ENCODE assay signal across 22 cellular contexts in genomic region chr14:102454711-102455110, GRCh38. TPM values are rescaled to one million over a fixed set of nuclear protein-coding genes. Genes with fewer than 3 reads are reported as not detected.
DNase-seq lines count a peak whose midpoint lies in the region; ATAC-seq, FAIRE-seq and TF ChIP-seq lines count a peak whose summit lies in the region.
"Had no signal": no experiment of that assay in that cellular context is flagged by ENCODE, and none has a peak within 500 bp of the region (broad histone marks: within the 10 kb centered on the region; RNA-seq: fewer than 3 reads in every experiment).

No MANE protein-coding gene starts in this region.

- H2BK120ac ChIP-seq in H9 (ENCODE audit: low read depth, low read length, poor library complexity, severe bottlenecking) (no peak overlapping the region), H1 (replicated peaks; ENCODE audit: low read depth, low read length) (no peak overlapping the region)

- H3K14ac ChIP-seq in H9 (ENCODE audit: insufficient read depth, low read length) (no peak overlapping the region), H1 (ENCODE audit: insufficient read length) (no peak overlapping the region)

- CTCF ChIA-PET in H1 (lab: Charles Lee; ENCODE audit: partially characterized antibody) = interaction anchor here (1.0 to 1.1 kb wide), 3 partner anchors 17 to 45 kb away, joined by 3 to 4 read pairs (median 3); no protein-coding TSS in a partner anchor

- WGBS in H9 (ENCODE audit: extremely low coverage, insufficient read length, low lambda C conversion rate) = no CpG with 5 or more reads among the region's 5 CpGs
- 84% methylated on average over 5 of the region's 5 CpGs; no CpG with 5 or more reads in 1 of the 2 experiments for WGBS in H1 (ENCODE audit: extremely low coverage in 1 of 2, insufficient coverage in 1 of 2, insufficient read length in 1 of 2, insufficient replicate concordance in 2 of 2, low coverage in 1 of 2, low lambda C conversion rate in 2 of 2, missing lambda C conversion rate in 1 of 2), 2 experiments
- WGBS in aorta, 2 donors = 41 to 47% methylated on average over 5 of the region's 5 CpGs
- WGBS in tibial nerve, 2 donors = 64 to 65% methylated on average over 5 of the region's 5 CpGs

- TF ChIP-seq EP300 in H1 (IDR thresholded peaks at IDR 0.05; ENCODE audit: borderline replicate concordance in 1 of 2, low read depth in 2 of 2, low read length in 2 of 2) = no peak
- no peak for TF ChIP-seq EP300 in tibial nerve (IDR thresholded peaks at IDR 0.05)

- peaks cover 2 to 12% (median 7%) of the 10 kb centered on the region in 4 experiments; a peak in 6 of 8 replicates for H3K36me3 ChIP-seq in H1 (ENCODE audit: control insufficient read depth in 2 of 4, insufficient read depth in 4 of 4, low read length in 3 of 4)
- H3K36me3 ChIP-seq in aorta (ENCODE audit: control insufficient read depth in 1 of 2, insufficient read depth in 2 of 2, low read length in 1 of 2) = peaks cover 0 to 18% of the 10 kb centered on the region in 2 donors
- peaks cover 3 to 96% (median 9%) of the 10 kb centered on the region in 3 donors for H3K36me3 ChIP-seq in tibial nerve

- H3K4me3 ChIP-seq in H1 (ENCODE audit: extremely low read depth in 1 of 4, insufficient read depth in 2 of 4, low read depth in 3 of 4, low read length in 4 of 4) = no peak overlapping the region
- no peak overlapping the region for H3K4me3 ChIP-seq in aorta (ENCODE audit: low read length in 2 of 2)
- H3K4me3 ChIP-seq in tibial nerve = no peak overlapping the region
- H3K4me3 ChIP-seq: GM12878, K562 had no signal

- no peaks in the 10 kb centered on the region for H3K4me1 ChIP-seq in H9 (ENCODE audit: insufficient read depth, low read length)
- no peaks in the 10 kb centered on the region for H3K4me1 ChIP-seq in H1 (replicated peaks in 1 of 4; ENCODE audit: control insufficient read depth in 3 of 4, insufficient read depth in 4 of 4, low read length in 3 of 4)
- no peaks in the 10 kb centered on the region for H3K4me1 ChIP-seq in aorta (ENCODE audit: control insufficient read depth in 1 of 2, insufficient read depth in 2 of 2, low read length in 2 of 2)
- H3K4me1 ChIP-seq in tibial nerve = no peaks in the 10 kb centered on the region

- H4K91ac ChIP-seq in H9 (ENCODE audit: insufficient read length, low read depth, low read length) (no peak overlapping the region), H1 (replicated peaks; ENCODE audit: insufficient read length, low read length) (no peak overlapping the region)

- POLR2A ChIA-PET in H1 (lab: Charles Lee; ENCODE audit: partially characterized antibody) = no interaction called here

- no peak for FAIRE-seq in H1 (lab: Jason Lieb, UNC)
- FAIRE-seq: GM12878, GM19239, H54, K562 had no signal

- no peak overlapping the region for H2BK5ac ChIP-seq in H9 (ENCODE audit: insufficient read length, low read length)
- no peak overlapping the region for H2BK5ac ChIP-seq in H1 (ENCODE audit: low read depth, low read length)

- H2BK15ac ChIP-seq in H9 (ENCODE audit: low read depth, low read length) (no peak overlapping the region), H1 (ENCODE audit: low read length) (no peak overlapping the region)

- no peak for TF ChIP-seq RAD21 in H1 (IDR thresholded peaks at IDR 0.05 in 1 of 2, conservative IDR thresholded peaks at IDR 0.05 in 1 of 2; ENCODE audit: low read depth in 2 of 2, low read length in 2 of 2)

- DNase-seq in H9 (no peak), H1 (ENCODE audit: low read depth in 1 of 2, low spot score in 2 of 2) (no peak), aorta (peak in 1 of 2 donors; percentile 59), ecto neural progenitor cell (ENCODE audit: low spot score) (no peak), tibial nerve (ENCODE audit: low spot score in 2 of 2) (no peak)
- DNase-seq: CD4-positive, CD25-positive, alpha-beta regulatory T cell; CD8-positive, alpha-beta memory T cell; COR-L47; DMS 273 treated with DMSO at 0.1 percent for 48 hours; DMS53; DND-41; EL; IMR-90 had no signal

- no peak overlapping the region for H3K4me3 Mint-ChIP-seq in H9
- H3K4me3 Mint-ChIP-seq: B cell; CD4-positive, CD25-positive, alpha-beta regulatory T cell; CD8-positive, alpha-beta memory T cell had no signal

- H3K27me3 ChIP-seq in H9 (ENCODE audit: insufficient read depth, low read length) (no peaks in the 10 kb centered on the region), H1 (replicated peaks in 1 of 4; ENCODE audit: control insufficient read depth in 3 of 4, extremely low read depth in 1 of 4, insufficient read depth in 3 of 4, low read length in 3 of 4) (no peaks in the 10 kb centered on the region), aorta (ENCODE audit: control insufficient read depth in 1 of 2, insufficient read depth in 2 of 2, low read length in 1 of 2) (no peaks in the 10 kb centered on the region), tibial nerve (no peaks in the 10 kb centered on the region)

- no peak overlapping the region for H2AFZ ChIP-seq in H9 (ENCODE audit: low read length)
- H2AFZ ChIP-seq in H1 (ENCODE audit: low read length) = no peak overlapping the region

- H3K56ac ChIP-seq in H9 (ENCODE audit: insufficient read length, low read depth, low read length) (no peak overlapping the region), H1 (replicated peaks; ENCODE audit: insufficient read length, low read depth, low read length) (no peak overlapping the region)

- peak; percentile 20 for ATAC-seq in aorta (ENCODE audit: low FRiP score)
- no peak for ATAC-seq in HG03039 (IDR thresholded peaks at IDR 0.05; ENCODE audit: unreplicated experiment)
- ATAC-seq: GM12878, HCT116 had no signal

- no peaks in the 10 kb centered on the region for H3K27me3 Mint-ChIP-seq in H9 (ENCODE audit: low read depth)
- H3K27me3 Mint-ChIP-seq: B cell; CD4-positive, CD25-positive, alpha-beta regulatory T cell; CD8-positive, alpha-beta memory T cell had no signal

- no peak overlapping the region for H3K4me2 ChIP-seq in H9 (ENCODE audit: insufficient read depth, insufficient read length, low read length)
- H3K4me2 ChIP-seq in H1 (ENCODE audit: insufficient read depth in 1 of 2, low read depth in 2 of 2, low read length in 2 of 2) = no peak overlapping the region

- H4K5ac ChIP-seq in H9 (ENCODE audit: insufficient read length, low read depth, low read length) (no peak overlapping the region), H1 (ENCODE audit: insufficient read length, low read depth, low read length) (no peak overlapping the region)

- H3K79me1 ChIP-seq in H9 (ENCODE audit: insufficient read depth, low read depth, low read length, poor library complexity, severe bottlenecking) = no peaks in the 10 kb centered on the region
- H3K79me1 ChIP-seq in H1 (ENCODE audit: low read depth, low read length) = no peaks in the 10 kb centered on the region

- no peaks in the 10 kb centered on the region for H3K23me2 ChIP-seq in H9 (ENCODE audit: insufficient read length, low read depth, low read length, poor library complexity, severe bottlenecking)
- no peaks in the 10 kb centered on the region for H3K23me2 ChIP-seq in H1 (ENCODE audit: low read depth, low read length)

- H2BK12ac ChIP-seq in H9 (ENCODE audit: insufficient read length, low read depth, low read length) (no peak overlapping the region), H1 (ENCODE audit: low read depth, low read length) (no peak overlapping the region)

- peak overlapping the region in 2 of 3 experiments; percentile 76 to 85; a peak in 3 of 7 replicates for H3K27ac Mint-ChIP-seq in H9
- H3K27ac Mint-ChIP-seq: B cell; CD4-positive, CD25-positive, alpha-beta regulatory T cell had no signal

- no peak overlapping the region for H2BK20ac ChIP-seq in H9 (ENCODE audit: low read depth, low read length, poor library complexity, severe bottlenecking)
- H2BK20ac ChIP-seq in H1 (ENCODE audit: low read length) = no peak overlapping the region

- H3K23ac ChIP-seq in H9 (ENCODE audit: insufficient read length, low read depth, low read length) = no peak overlapping the region
- H3K23ac ChIP-seq in H1 (ENCODE audit: insufficient read length) = no peak overlapping the region

- TF ChIP-seq CTCF in H9 (conservative IDR thresholded peaks at IDR 0.05) (no peak), VCaP (conservative IDR thresholded peaks at IDR 0.05) (no peak), H1 (IDR thresholded peaks at IDR 0.05; ENCODE audit: control extremely low read depth in 1 of 3, insufficient read depth in 1 of 3, low read depth in 1 of 3, low read length in 3 of 3) (no peak), tibial nerve (IDR thresholded peaks at IDR 0.05) (no peak)

- no peaks in the 10 kb centered on the region for H4K20me1 ChIP-seq in H9 (ENCODE audit: control insufficient read depth, insufficient read depth, insufficient read length)
- peaks cover 0 to 4% of the 10 kb centered on the region in 2 experiments for H4K20me1 ChIP-seq in H1 (replicated peaks in 1 of 2; ENCODE audit: control insufficient read depth in 1 of 2, insufficient read depth in 2 of 2, low read length in 2 of 2)

- H3K27ac ChIP-seq in H9 (ENCODE audit: insufficient read length, low read depth, low read length) (no peak overlapping the region), VCaP (peak overlapping the region; percentile 60; the same call in 1 of the 2 replicates), H1 (ENCODE audit: low read depth, low read length) (no peak overlapping the region), aorta (ENCODE audit: low read depth in 1 of 2, low read length in 2 of 2) (no peak overlapping the region), tibial nerve (no peak overlapping the region)
- H3K27ac ChIP-seq: HL-60 had no signal

- no peaks in the 10 kb centered on the region for H3K79me2 ChIP-seq in H9 (ENCODE audit: insufficient read depth, low read length)
- H3K79me2 ChIP-seq in H1 (ENCODE audit: control insufficient read depth in 1 of 2, insufficient read depth in 2 of 2, low read length in 2 of 2) = no peaks in the 10 kb centered on the region

- no peak overlapping the region for H2AK5ac ChIP-seq in H9 (ENCODE audit: insufficient read length, low read length)
- H2AK5ac ChIP-seq in H1 (ENCODE audit: low read depth, low read length) = no peak overlapping the region

- no peaks in the 10 kb centered on the region for H3K4me1 Mint-ChIP-seq in H9
- H3K4me1 Mint-ChIP-seq: B cell; CD8-positive, alpha-beta memory T cell had no signal

- H3K9me3 Mint-ChIP-seq in H9 = no peaks in the 10 kb centered on the region
- H3K9me3 Mint-ChIP-seq: CD4-positive, CD25-positive, alpha-beta regulatory T cell; CD8-positive, alpha-beta memory T cell had no signal

- H4K8ac ChIP-seq in H9 (replicated peaks; ENCODE audit: insufficient read length, low read depth, low read length) = no peak overlapping the region
- peak overlapping the region; percentile 84 for H4K8ac ChIP-seq in H1 (ENCODE audit: extremely low read depth, insufficient read depth, low read length)

- no peak overlapping the region for H3K4ac ChIP-seq in H9 (ENCODE audit: low read depth, low read length)
- H3K4ac ChIP-seq in H1 (replicated peaks; ENCODE audit: insufficient read length, low read depth, low read length) = no peak overlapping the region

- H3K36me3 Mint-ChIP-seq in H9 (ENCODE audit: insufficient read depth in 1 of 3, low read depth in 3 of 3) = peaks cover 4 to 34% (median 18%) of the 10 kb centered on the region in 3 experiments; a peak in 6 of 7 replicates

- H3K18ac ChIP-seq in H9 (ENCODE audit: insufficient read length, low read depth, low read length) (no peak overlapping the region), H1 (ENCODE audit: extremely low read depth, low read length) (no peak overlapping the region)

- no peak overlapping the region for H3T11ph ChIP-seq in H9 (ENCODE audit: low read length)

- no peaks in the 10 kb centered on the region for H3K9me3 ChIP-seq in H9 (ENCODE audit: control insufficient read depth, low read depth, low read length)
- no peaks in the 10 kb centered on the region for H3K9me3 ChIP-seq in H1 (ENCODE audit: insufficient read depth in 2 of 2, low read depth in 1 of 2, low read length in 1 of 2)
- H3K9me3 ChIP-seq in aorta (ENCODE audit: control insufficient read depth, low read length) = no peaks in the 10 kb centered on the region
- no peaks in the 10 kb centered on the region for H3K9me3 ChIP-seq in tibial nerve

- intact Hi-C loops in aorta (cut with DNase I) = no loop called here

- no peak for TF ChIP-seq POLR2A in H1 (IDR thresholded peaks at IDR 0.05; ENCODE audit: control extremely low read depth in 1 of 2, low read depth in 2 of 2, low read length in 2 of 2)
- TF ChIP-seq POLR2A in tibial nerve (IDR thresholded peaks at IDR 0.05) = no peak

- no peak overlapping the region for H3K9ac ChIP-seq in H9 (ENCODE audit: extremely low read depth, insufficient read length, low read length)
- no peak overlapping the region for H3K9ac ChIP-seq in H1 (replicated peaks in 1 of 4; ENCODE audit: extremely low read depth in 1 of 4, low read depth in 3 of 4, low read length in 3 of 4)

RNA-seq across cellular contexts. Expression of gene ANKRD9, which starts 54.9 kb away (rescaled TPM):
- 29.0 and 29.8 TPM in 2 replicates for total RNA-seq in H9 (2021)
- total RNA-seq in H1 (2021; fragmentation: NEBNext Ultra II Directional; extraction: Animal tissue kit (Norgen Biotek cat#: 25700)) = 35.0 and 37.0 TPM in 2 replicates
- polyA plus RNA-seq in H1 (2011; rRNA removed) = 41.8 and 47.5 TPM in 2 replicates
- polyA plus RNA-seq in H1 (2011; cell fraction: cytosol; rRNA removed) = 59.7 TPM
- 105 TPM for polyA plus RNA-seq in H1 (2011; cell fraction: nucleus; rRNA removed)
- polyA plus RNA-seq in H1 (2012, experiment 1 of 2) = 16.8 to 27.7 TPM (median 25.7 TPM) in 4 replicates
- polyA plus RNA-seq in H1 (2012, experiment 2 of 2) = 11.8 TPM
- 20.3 TPM for polyA plus RNA-seq in H1 (2013, experiment 1 of 2)
- polyA plus RNA-seq in H1 (2013, experiment 2 of 2) = 18.9 TPM
- 7.0 and 8.6 TPM in 2 replicates for polyA minus RNA-seq in H1 (2011; rRNA and poly(A)+ RNA removed)
- polyA minus RNA-seq in H1 (2011; cell fraction: cytosol; rRNA and poly(A)+ RNA removed) = 22.1 TPM
- 26.5 TPM for polyA minus RNA-seq in H1 (2011; cell fraction: nucleus; rRNA and poly(A)+ RNA removed)
- total RNA-seq in aorta = 10 to 100 TPM; 13.7 to 15.0 TPM
- polyA plus RNA-seq in aorta = 1 to 10 TPM; 3.0 to 5.7 TPM
- 10 to 100 TPM; 11.4 to 39.3 (median 26.2) TPM for total RNA-seq in tibial nerve
